32 cellular contexts compared by ENCODE assay signal in genomic region chr16:2930236-2930635, GRCh38. TPM values are rescaled to one million over a fixed set of nuclear protein-coding genes. Genes with fewer than 3 reads are reported as not detected.
"Had no signal": no experiment of that assay in that cellular context is flagged by ENCODE, and none has a peak within 500 bp of the region (broad histone marks: within the 10 kb centered on the region; RNA-seq: fewer than 3 reads in every experiment).

No MANE protein-coding gene starts in this region.

- H3K9me3 ChIP-seq: neutrophil, ovary, psoas muscle, right lobe of liver, sigmoid colon, suprapubic skin, testis, tibial nerve, upper lobe of left lung, vagina had no signal

- H3K9me3 Mint-ChIP-seq: naive thymus-derived CD8-positive, alpha-beta T cell; natural killer cell treated with Interleukin-12 subunit alpha and Interleukin-12 subunit beta and Interleukin-15 and Interleukin-18, amount 100 ng/mL, for 72 hours; nephron progenitor cell; neural crest cell; stimulated activated memory B cell treated with anti-CD40 and anti-IgM and Interleukin-4, amounts not matched to agents 10 μg/mL and 1 μg/mL and 100 μg/mL, for 72 hours; stimulated activated naive CD8-positive, alpha-beta T cell treated with anti-CD3 and anti-CD28 coated beads, Interleukin-15, amount 100 ng/mL, for 72 hours had no signal

- H3K4me3 Mint-ChIP-seq: naive thymus-derived CD8-positive, alpha-beta T cell; natural killer cell treated with Interleukin-12 subunit alpha and Interleukin-12 subunit beta and Interleukin-15 and Interleukin-18, amount 100 ng/mL, for 72 hours; nephron progenitor cell; neural crest cell; stimulated activated memory B cell treated with anti-CD40 and anti-IgM and Interleukin-4, amounts not matched to agents 10 μg/mL and 1 μg/mL and 100 μg/mL, for 72 hours; stimulated activated naive CD8-positive, alpha-beta T cell treated with anti-CD3 and anti-CD28 coated beads, Interleukin-15, amount 100 ng/mL, for 72 hours had no signal

- H2AFZ ChIP-seq: parathyroid adenoma had no signal

- H3K27me3 Mint-ChIP-seq: naive thymus-derived CD8-positive, alpha-beta T cell; natural killer cell treated with Interleukin-12 subunit alpha and Interleukin-12 subunit beta and Interleukin-15 and Interleukin-18, amount 100 ng/mL, for 72 hours; stimulated activated memory B cell treated with anti-CD40 and anti-IgM and Interleukin-4, amounts not matched to agents 10 μg/mL and 1 μg/mL and 100 μg/mL, for 72 hours; stimulated activated naive CD8-positive, alpha-beta T cell treated with anti-CD3 and anti-CD28 coated beads, Interleukin-15, amount 100 ng/mL, for 72 hours had no signal

- H3K4me3 ChIP-seq: ovary, psoas muscle, right lobe of liver, sigmoid colon, suprapubic skin, testis, tibial nerve, upper lobe of left lung, vagina had no signal

- H3K27me3 ChIP-seq: neutrophil, ovary, right lobe of liver, sigmoid colon, suprapubic skin, testis, tibial nerve, upper lobe of left lung, vagina had no signal

- H3K9ac ChIP-seq: parathyroid adenoma had no signal

- H3K27ac ChIP-seq: neutrophil, ovary, parathyroid adenoma, psoas muscle, right lobe of liver, sigmoid colon, suprapubic skin, testis, tibial nerve, upper lobe of left lung, vagina had no signal

- DNase-seq: nephron progenitor cell; nucleus accumbens; ovary; psoas muscle; right cardiac atrium; right lobe of liver; sigmoid colon; small intestine; stimulated activated CD4-positive, alpha-beta T cell treated with anti-CD3 and anti-CD28 coated beads, Interleukin-15, amount 100 ng/mL, for 24 hours; stimulated activated CD4-positive, alpha-beta T cell treated with anti-CD3 and anti-CD28 coated beads, Interleukin-2, amount 100 ng/mL, for 24 hours; stimulated activated CD4-positive, alpha-beta T cell treated with anti-CD3 and anti-CD28 coated beads, Interleukin-2, amount 100 ng/mL, for 48 hours; stimulated activated CD4-positive, alpha-beta T cell treated with anti-CD3 and anti-CD28 coated beads, Interleukin-4, amount 100 ng/mL, for 4 hours; stimulated activated CD8-positive, alpha-beta memory T cell treated with anti-CD3 and anti-CD28 coated beads, Interleukin-4, amount 100 ng/mL, for 48 hours; stimulated activated naive CD4-positive, alpha-beta T cell; stimulated activated naive CD8-positive, alpha-beta T cell treated with anti-CD3 and anti-CD28 coated beads, Interleukin-15, amount 100 ng/mL, for 72 hours; stimulated activated naive CD8-positive, alpha-beta T cell treated with anti-CD3 and anti-CD28 coated beads, Interleukin-15, Interleukin-2, amounts not matched to agents 100 U/mL and 50 U/mL, for 24 hours; substantia nigra; testis; trophoblast cell had no signal

- H3K27ac Mint-ChIP-seq: naive thymus-derived CD8-positive, alpha-beta T cell; natural killer cell treated with Interleukin-12 subunit alpha and Interleukin-12 subunit beta and Interleukin-15 and Interleukin-18, amount 100 ng/mL, for 72 hours; nephron progenitor cell; progenitor cell of endocrine pancreas; stimulated activated memory B cell treated with anti-CD40 and anti-IgM and Interleukin-4, amounts not matched to agents 10 μg/mL and 1 μg/mL and 100 μg/mL, for 72 hours had no signal

- H3K4me1 ChIP-seq: parathyroid adenoma had no signal

- ATAC-seq: naive thymus-derived CD8-positive, alpha-beta T cell; natural killer cell treated with Interleukin-12 subunit alpha and Interleukin-12 subunit beta and Interleukin-15 and Interleukin-18, amount 100 ng/mL, for 72 hours; psoas muscle; right lobe of liver; stimulated activated memory B cell treated with anti-CD40 and anti-IgM and Interleukin-4, amounts not matched to agents 10 μg/mL and 1 μg/mL and 100 μg/mL, for 72 hours; stimulated activated naive CD8-positive, alpha-beta T cell treated with anti-CD3 and anti-CD28 coated beads, Interleukin-15, amount 100 ng/mL, for 72 hours; stimulated activated naive CD8-positive, alpha-beta T cell treated with anti-CD3 and anti-CD28 coated beads, Interleukin-15, Interleukin-2, amounts not matched to agents 100 U/mL and 50 U/mL, for 24 hours had no signal

- H3K36me3 ChIP-seq: ovary had no signal

RNA-seq across cellular contexts. Expression of gene KREMEN2, which starts 33.8 kb away (rescaled TPM):
- total RNA-seq: naive thymus-derived CD8-positive, alpha-beta T cell; natural killer cell treated with Interleukin-12 subunit alpha and Interleukin-12 subunit beta and Interleukin-15 and Interleukin-18, amount 100 ng/mL, for 72 hours; omental fat pad; psoas muscle; right cardiac atrium; right lobe of liver; sigmoid colon; tibial nerve; upper lobe of left lung; ureter; vagina had no signal
- polyA plus RNA-seq: naive thymus-derived CD8-positive, alpha-beta T cell; ovary; right cardiac atrium had no signal

RNA-seq across cellular contexts. Expression of gene PKMYT1, which starts 50.0 kb away (rescaled TPM):
- total RNA-seq: naive thymus-derived CD8-positive, alpha-beta T cell had no signal
